26 cellular contexts compared by ENCODE assay signal in the genomic region with DNA sequence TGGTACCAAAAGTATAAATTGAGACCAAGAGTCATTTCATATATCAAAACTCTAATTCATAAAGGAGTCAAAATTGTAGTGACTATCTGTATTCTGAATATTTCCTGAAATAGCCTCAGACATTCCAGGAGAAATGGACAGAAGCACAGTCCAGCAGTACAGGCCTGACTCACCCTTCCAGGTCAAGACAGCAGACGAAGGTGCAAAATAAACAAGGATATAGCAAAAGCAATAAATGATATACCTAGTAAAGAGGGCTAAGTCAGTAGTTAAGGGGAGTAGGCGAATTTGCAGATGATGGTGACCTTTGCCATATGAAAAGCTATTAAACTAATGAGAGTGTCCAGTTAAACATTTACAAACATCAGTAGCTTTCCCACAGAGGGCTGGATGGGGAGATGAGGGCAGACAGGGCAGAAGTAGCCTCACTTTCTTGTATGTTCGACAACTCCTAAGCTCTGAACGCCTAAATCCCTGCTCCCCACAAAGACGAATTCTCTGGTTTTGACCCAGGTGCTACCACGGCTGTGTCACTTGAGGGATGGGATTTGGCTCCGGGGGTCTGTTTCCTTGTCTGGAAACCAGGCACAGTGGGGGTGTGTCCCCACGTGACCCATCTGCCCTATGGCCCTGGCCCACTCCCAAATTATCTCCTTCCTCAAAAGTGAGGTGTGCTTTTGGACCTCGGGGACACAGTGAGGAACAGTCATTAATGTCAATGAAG. TPM values are rescaled to one million over a fixed set of nuclear protein-coding genes. Genes with fewer than 3 reads are reported as not detected.
"Had no signal": no experiment of that assay in that cellular context is flagged by ENCODE, and none has a peak within 500 bp of the region (broad histone marks: within the 10 kb centered on the region; RNA-seq: fewer than 3 reads in every experiment).

No MANE protein-coding gene starts in this region.

- H3K27ac Mint-ChIP-seq: effector memory CD8-positive, alpha-beta T cell had no signal

- ATAC-seq: effector memory CD8-positive, alpha-beta T cell; gastrocnemius medialis; left cardiac atrium; left ventricle myocardium superior; naive thymus-derived CD4-positive, alpha-beta T cell; stimulated activated naive CD8-positive, alpha-beta T cell treated with anti-CD3 and anti-CD28 coated beads, Interleukin-15, Interleukin-2, amounts not matched to agents 100 U/mL and 50 U/mL, for 24 hours had no signal

- H3K36me3 ChIP-seq: esophagus muscularis mucosa, gastrocnemius medialis, neutrophil, right atrium auricular region, sigmoid colon, suprapubic skin, thyroid gland, upper lobe of left lung, uterus had no signal

- H3K36me3 Mint-ChIP-seq: naive thymus-derived CD4-positive, alpha-beta T cell had no signal

- H3K27ac ChIP-seq: epithelial cell of prostate, esophagus muscularis mucosa, gastrocnemius medialis, neutrophil, right atrium auricular region, sigmoid colon, skin epidermis, suprapubic skin, thyroid gland, upper lobe of left lung, uterus had no signal

- H3K4me1 ChIP-seq: esophagus muscularis mucosa, gastrocnemius medialis, sigmoid colon, suprapubic skin, thyroid gland, uterus had no signal

- H3K4me3 ChIP-seq: esophagus muscularis mucosa, gastrocnemius medialis, lung, right atrium auricular region, sigmoid colon, skin epidermis, suprapubic skin, thyroid gland, upper lobe of left lung, uterus had no signal

- DNase-seq: effector memory CD8-positive, alpha-beta T cell; gastrocnemius medialis; left cardiac atrium; left ventricle myocardium superior; mesenchymal stem cell; midbrain; naive thymus-derived CD4-positive, alpha-beta T cell; posterior cingulate gyrus; sigmoid colon; stimulated activated CD4-positive, alpha-beta T cell treated with anti-CD3 and anti-CD28 coated beads, Interleukin-12 subunit alpha, Interleukin-12 subunit beta, amount 100 ng/mL, for 4 hours; stimulated activated naive CD8-positive, alpha-beta T cell treated with anti-CD3 and anti-CD28 coated beads, Interleukin-15, Interleukin-2, amounts not matched to agents 100 U/mL and 50 U/mL, for 24 hours; thyroid gland; upper lobe of left lung; uterus had no signal

- H3K4me3 Mint-ChIP-seq: effector memory CD8-positive, alpha-beta T cell; naive thymus-derived CD4-positive, alpha-beta T cell had no signal

- H3K9me3 ChIP-seq: gastrocnemius medialis, neutrophil, right atrium auricular region, sigmoid colon, suprapubic skin, thyroid gland, upper lobe of left lung, uterus had no signal

- H3K27me3 ChIP-seq: gastrocnemius medialis, right atrium auricular region, thyroid gland, upper lobe of left lung, uterus had no signal

- H3K9me3 Mint-ChIP-seq: effector memory CD8-positive, alpha-beta T cell had no signal

- FAIRE-seq: keratinocyte had no signal

RNA-seq across cellular contexts. Expression of a gene that starts 3.6 kb away (rescaled TPM):
- total RNA-seq: fibroblast of villous mesenchyme; naive thymus-derived CD4-positive, alpha-beta T cell; osteocyte; pulmonary artery endothelial cell had no signal
- polyA plus RNA-seq: naive thymus-derived CD4-positive, alpha-beta T cell; neural cell had no signal
